In the genomic region with DNA sequence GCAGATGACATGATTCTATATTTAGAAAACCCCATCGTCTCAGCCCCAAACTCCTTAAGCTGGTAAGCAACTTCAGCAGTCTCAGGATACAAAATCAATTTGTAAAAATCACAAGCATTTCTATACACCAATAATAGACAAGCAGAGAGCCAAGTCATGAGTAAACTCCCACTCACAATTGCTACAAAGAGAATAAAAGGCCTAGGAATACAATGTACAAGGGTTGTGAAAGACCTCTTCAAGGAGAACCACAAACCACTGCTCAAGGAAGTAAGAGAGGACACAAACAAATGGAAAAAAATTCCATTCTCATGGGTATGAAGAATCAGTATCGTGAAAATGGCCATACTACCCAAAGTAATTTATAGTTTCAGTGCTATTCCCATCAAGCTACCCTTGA, we compare ENCODE assay signal across 18 cellular contexts. TPM values are rescaled to one million over a fixed set of nuclear protein-coding genes. Genes with fewer than 3 reads are reported as not detected.
"Had no signal": no experiment of that assay in that cellular context is flagged by ENCODE, and none has a peak within 500 bp of the region (broad histone marks: within the 10 kb centered on the region; RNA-seq: fewer than 3 reads in every experiment).

No MANE protein-coding gene starts in this region.

RNA-seq across cellular contexts. Expression of gene MRGPRX1, which starts 13.8 kb away (rescaled TPM):
- total RNA-seq: activated CD4-positive, alpha-beta memory T cell treated with anti-CD3 and anti-CD28 coated beads, Interleukin-2, amount 10 ng/mL, durations not matched to agents 7 days and 5 days; activated CD4-positive, alpha-beta T cell treated with anti-CD3 and anti-CD28 coated beads for 36 hours; activated CD4-positive, alpha-beta T cell treated with anti-CD3 and anti-CD28 coated beads, Interleukin-2, amount 10 ng/mL, durations not matched to agents 7 days and 5 days; activated CD8-positive, alpha-beta memory T cell treated with anti-CD3 and anti-CD28 coated beads, Interleukin-2, amount 10 ng/mL, durations not matched to agents 7 days and 5 days; activated CD8-positive, alpha-beta T cell treated with anti-CD3 and anti-CD28 coated beads, Interleukin-2, amount 10 ng/mL, durations not matched to agents 7 days and 5 days; activated naive CD8-positive, alpha-beta T cell treated with anti-CD3 and anti-CD28 coated beads, Interleukin-2, amount 10 ng/mL, durations not matched to agents 7 days and 5 days; activated T-helper 2 cell treated with anti-CD3 and anti-CD28 coated beads, Interferon-gamma antibody, Interleukin-2, Interleukin-4, amounts not matched to agents 10 μg/mL and 5 μg/mL and 100 μg/mL, durations not matched to agents 14 hours and 24 hours and 36 hours; aorta; astrocyte; body of pancreas; breast epithelium; cardiac muscle cell; T-cell; T-helper 1 cell treated with Interleukin-12 subunit alpha and Interleukin-12 subunit beta and Interleukin-4 antibody, amounts not matched to agents 30 ng/mL and 1 ng/mL, for 36 hours; T-helper 17 cell; T-helper 2 cell treated with Interferon-gamma antibody and Interleukin-4, amounts not matched to agents 100 ng/mL and 5 ng/mL, for 36 hours; WTC11 had no signal
- polyA plus RNA-seq: adipose tissue, aorta, cardiac muscle cell had no signal
